In genomic region chr2:168583064-168583709, GRCh38 we compare ENCODE assay signal across 8 cellular contexts.
A peak's percentile ranks its signal among the peaks of the same experiment; 100 is the strongest.
DNase-seq lines count a peak whose midpoint lies in the region; ATAC-seq and TF ChIP-seq lines count a peak whose summit lies in the region.

No MANE protein-coding gene starts in this region.

- H3K27me3 Mint-ChIP-seq in HFFc6 (ENCODE audit: insufficient read depth): no peaks in the 10 kb centered on the region
- H3K27me3 Mint-ChIP-seq in activated CD8-positive, alpha-beta T cell treated with anti-CD3 and anti-CD28 coated beads, Interleukin-2, amount 10 ng/mL, durations not matched to agents 7 days and 5 days (ENCODE audit: low read depth): no peaks in the 10 kb centered on the region

- H3K27ac Mint-ChIP-seq in HFFc6: peak overlapping the region; percentile 81
- peak overlapping the region; percentile 33 for H3K27ac Mint-ChIP-seq in activated CD8-positive, alpha-beta T cell treated with anti-CD3 and anti-CD28 coated beads, Interleukin-2, amount 10 ng/mL, durations not matched to agents 7 days and 5 days

- H3K36me3 ChIP-seq in mucosa of rectum (ENCODE audit: control insufficient read depth in 2 of 2, insufficient read depth in 2 of 2, low read length in 2 of 2): no peaks in the 10 kb centered on the region

- H3K9me3 ChIP-seq in mucosa of rectum (ENCODE audit: control insufficient read depth in 2 of 2, low read length in 2 of 2): no peaks in the 10 kb centered on the region

- CTCF ChIA-PET in activated CD8-positive, alpha-beta T cell treated with anti-CD3 and anti-CD28 coated beads, Interleukin-2, amount 10 ng/mL, durations not matched to agents 7 days and 5 days (lab: Charles Lee): interaction anchor here (0.9 to 1.9 kb wide), 3 partner anchors 9 to 176 kb away, joined by 3 to 7 read pairs (median 4); no protein-coding TSS in a partner anchor

- H3K36me3 Mint-ChIP-seq in HFFc6 (ENCODE audit: low read depth): no peaks in the 10 kb centered on the region
- H3K36me3 Mint-ChIP-seq in activated CD8-positive, alpha-beta T cell treated with anti-CD3 and anti-CD28 coated beads, Interleukin-2, amount 10 ng/mL, durations not matched to agents 7 days and 5 days (ENCODE audit: low read depth): peaks cover 25% of the 10 kb centered on the region

- ATAC-seq in GM18502 (IDR thresholded peaks at IDR 0.05; ENCODE audit: poor library complexity, unreplicated experiment) (peak; percentile 61), GM21528 (IDR thresholded peaks at IDR 0.05; ENCODE audit: low FRiP score, unreplicated experiment) (no peak)
- peak; percentile 72 for ATAC-seq in activated CD8-positive, alpha-beta T cell treated with anti-CD3 and anti-CD28 coated beads, Interleukin-2, amount 10 ng/mL, durations not matched to agents 7 days and 5 days

- H3K9me3 Mint-ChIP-seq in HFFc6: no peaks in the 10 kb centered on the region
- H3K9me3 Mint-ChIP-seq in activated CD8-positive, alpha-beta T cell treated with anti-CD3 and anti-CD28 coated beads, Interleukin-2, amount 10 ng/mL, durations not matched to agents 7 days and 5 days (ENCODE audit: insufficient read depth): no peaks in the 10 kb centered on the region

- no peaks in the 10 kb centered on the region for H3K27me3 ChIP-seq in mucosa of rectum (ENCODE audit: control insufficient read depth in 2 of 2, insufficient read depth in 2 of 2, low read length in 2 of 2)

- peaks cover 0 to 10% of the 10 kb centered on the region in 2 donors for H3K4me1 ChIP-seq in mucosa of rectum (ENCODE audit: control insufficient read depth in 2 of 2, insufficient read depth in 2 of 2, low read length in 2 of 2)

- no peak for TF ChIP-seq CTCF in HFFc6 (IDR thresholded peaks at IDR 0.05)

- peak overlapping the region; percentile 24; the same call in 1 of the 2 replicates for H3K4me3 Mint-ChIP-seq in HFFc6
- H3K4me3 Mint-ChIP-seq in activated CD8-positive, alpha-beta T cell treated with anti-CD3 and anti-CD28 coated beads, Interleukin-2, amount 10 ng/mL, durations not matched to agents 7 days and 5 days: peak overlapping the region; percentile 5

- H3K4me3 ChIP-seq in mucosa of rectum (ENCODE audit: low read length in 2 of 2): no peak overlapping the region

- DNase-seq in HFFc6 (no peak), DMS53 treated with DMSO at 0.1 percent for 48 hours (lab: John Stamatoyannopoulos, UW; ENCODE audit: unreplicated experiment) (no peak), NCI-H82 treated with DMSO at 0.1 percent for 48 hours (lab: John Stamatoyannopoulos, UW; ENCODE audit: unreplicated experiment) (no peak), mesenteric fat pad (ENCODE audit: low spot score) (no peak)
- DNase-seq in activated CD8-positive, alpha-beta T cell treated with anti-CD3 and anti-CD28 coated beads, Interleukin-2, amount 10 ng/mL, durations not matched to agents 7 days and 5 days: no peak

- POLR2A ChIA-PET in activated CD8-positive, alpha-beta T cell treated with anti-CD3 and anti-CD28 coated beads, Interleukin-2, amount 10 ng/mL, durations not matched to agents 7 days and 5 days (lab: Charles Lee): interaction anchor here (0.9 kb wide), 1 partner anchor 128 kb away, joined by 3 read pairs; no protein-coding TSS in a partner anchor

- peaks cover 24% of the 10 kb centered on the region for H3K4me1 Mint-ChIP-seq in HFFc6 (ENCODE audit: low read depth)
- H3K4me1 Mint-ChIP-seq in activated CD8-positive, alpha-beta T cell treated with anti-CD3 and anti-CD28 coated beads, Interleukin-2, amount 10 ng/mL, durations not matched to agents 7 days and 5 days (ENCODE audit: low read depth): peaks cover 35% of the 10 kb centered on the region

- H3K27ac ChIP-seq in mucosa of rectum (ENCODE audit: low read depth in 2 of 2, low read length in 2 of 2): peak overlapping the region; percentile 19 to 23

- no peak overlapping the region for H3K9ac ChIP-seq in mucosa of rectum (ENCODE audit: low read depth in 1 of 2, low read length in 2 of 2)
